ENCODE assay signal across 21 cellular contexts in the genomic region with DNA sequence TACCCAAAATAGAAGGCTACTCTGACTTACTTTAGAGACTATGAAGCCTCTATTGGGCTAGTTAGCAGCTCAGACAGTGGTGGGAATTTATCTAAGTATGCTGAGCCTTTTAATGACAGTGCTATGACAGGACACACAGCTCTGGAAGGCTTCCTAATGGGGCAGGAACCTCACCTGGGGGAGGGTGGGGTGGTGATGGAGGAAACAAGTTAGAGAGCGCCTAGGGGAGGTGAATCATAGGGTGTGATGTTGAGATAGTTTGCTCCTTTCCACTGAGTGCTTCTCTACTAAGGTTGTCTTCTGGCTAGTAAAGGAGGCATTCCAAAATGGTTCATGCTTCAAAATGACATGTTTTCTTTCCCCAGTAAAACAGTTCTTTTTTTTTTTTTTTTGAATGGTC. TPM values are rescaled to one million over a fixed set of nuclear protein-coding genes. Genes with fewer than 3 reads are reported as not detected.
DNase-seq lines count a peak whose midpoint lies in the region; ATAC-seq, FAIRE-seq and TF ChIP-seq lines count a peak whose summit lies in the region.
"Had no signal": no experiment of that assay in that cellular context is flagged by ENCODE, and none has a peak within 500 bp of the region (broad histone marks: within the 10 kb centered on the region; RNA-seq: fewer than 3 reads in every experiment).

No MANE protein-coding gene starts in this region.

- H2AFZ ChIP-seq in H1 (ENCODE audit: low read length) = no peak overlapping the region
- H2AFZ ChIP-seq: GM23338 had no signal

- H2BK15ac ChIP-seq in H1 (ENCODE audit: low read length) = no peak overlapping the region

- peaks cover 2% of the 10 kb centered on the region for H3K79me1 ChIP-seq in H1 (ENCODE audit: low read depth, low read length)

- H3K27me3 ChIP-seq in H1 (replicated peaks in 1 of 4; ENCODE audit: control insufficient read depth in 3 of 4, extremely low read depth in 1 of 4, insufficient read depth in 3 of 4, low read length in 3 of 4) (no peaks in the 10 kb centered on the region), brain microvascular endothelial cell (replicated peaks) (no peaks in the 10 kb centered on the region)
- H3K27me3 ChIP-seq: BLaER1 treated with 17β-estradiol and CSF1 and Interleukin-3, amounts not matched to agents 10 nM and 100 nM had no signal

- POLR2A ChIA-PET in H1 (lab: Charles Lee; ENCODE audit: partially characterized antibody) = no interaction called here

- FAIRE-seq in H1 (lab: Jason Lieb, UNC) = no peak
- FAIRE-seq: GM12878, GM18507 had no signal

- no peak for TF ChIP-seq POLR2A in H1 (IDR thresholded peaks at IDR 0.05; ENCODE audit: control extremely low read depth in 1 of 2, low read depth in 2 of 2, low read length in 2 of 2)

- no peak for DNase-seq in stimulated activated naive CD8-positive, alpha-beta T cell treated with anti-CD3 and anti-CD28 coated beads, Interleukin-15, amount 100 ng/mL, for 72 hours
- no peak for DNase-seq in stimulated activated naive CD8-positive, alpha-beta T cell treated with anti-CD3 and anti-CD28 coated beads, Interleukin-15, Interleukin-2, amounts not matched to agents 100 U/mL and 50 U/mL, for 24 hours
- no peak for DNase-seq in H1 (ENCODE audit: low read depth in 1 of 2, low spot score in 2 of 2)
- DNase-seq in left colon = no peak
- DNase-seq in brain microvascular endothelial cell = no peak
- no peak for DNase-seq in NCI-H748 (lab: John Stamatoyannopoulos, UW; ENCODE audit: unreplicated experiment)
- no peak for DNase-seq in HFFc6
- no peak for DNase-seq in activated CD4-positive, alpha-beta T cell treated with anti-CD3 and anti-CD28 coated beads, Interleukin-2, amount 50 U/mL, for 1 hour
- DNase-seq: 8988T; CD8-positive, alpha-beta memory T cell; DMS 273 treated with DMSO at 0.1 percent for 48 hours; GDM1; NCI-H1105 treated with DMSO at 0.1 percent for 48 hours; NCI-H1694 treated with DMSO at 0.1 percent for 48 hours; NCI-H345; NCI-H69; OCI-M1 had no signal

- no peak overlapping the region for H3K4me3 ChIP-seq in H1 (ENCODE audit: extremely low read depth in 1 of 4, insufficient read depth in 2 of 4, low read depth in 3 of 4, low read length in 4 of 4)
- H3K4me3 ChIP-seq in brain microvascular endothelial cell (ENCODE audit: low read depth, low read length) = no peak overlapping the region
- H3K4me3 ChIP-seq: BLaER1 treated with 17β-estradiol and CSF1 and Interleukin-3, amounts not matched to agents 10 nM and 100 nM; GM12878; GM23338 had no signal

- H3K4me1 ChIP-seq in H1 (replicated peaks in 1 of 4; ENCODE audit: control insufficient read depth in 3 of 4, insufficient read depth in 4 of 4, low read length in 3 of 4) = peaks cover 0 to 2% (median 0%) of the 10 kb centered on the region in 4 experiments; a peak in 2 of 7 replicates
- H3K4me1 ChIP-seq: BLaER1 treated with 17β-estradiol and CSF1 and Interleukin-3, amounts not matched to agents 10 nM and 100 nM had no signal

- CTCF ChIA-PET in H1 (lab: Charles Lee; ENCODE audit: partially characterized antibody) = no interaction called here

- H2BK12ac ChIP-seq in H1 (ENCODE audit: low read depth, low read length) = no peak overlapping the region

- H4K8ac ChIP-seq in H1 (ENCODE audit: extremely low read depth, insufficient read depth, low read length) = no peak overlapping the region

- H3K18ac ChIP-seq in H1 (ENCODE audit: extremely low read depth, low read length) = no peak overlapping the region

- 100% methylated on average over 1 of the region's 1 CpG; no CpG with 5 or more reads in 1 of the 2 experiments for WGBS in H1 (ENCODE audit: extremely low coverage in 1 of 2, insufficient coverage in 1 of 2, insufficient read length in 1 of 2, insufficient replicate concordance in 2 of 2, low coverage in 1 of 2, low lambda C conversion rate in 2 of 2, missing lambda C conversion rate in 1 of 2), 2 experiments

- H3K36me3 ChIP-seq in H1 (ENCODE audit: control insufficient read depth in 2 of 4, insufficient read depth in 4 of 4, low read length in 3 of 4) (no peaks in the 10 kb centered on the region), brain microvascular endothelial cell (replicated peaks) (no peaks in the 10 kb centered on the region)
- H3K36me3 ChIP-seq: BLaER1 treated with 17β-estradiol and CSF1 and Interleukin-3, amounts not matched to agents 10 nM and 100 nM had no signal

- H4K5ac ChIP-seq in H1 (ENCODE audit: insufficient read length, low read depth, low read length) = no peak overlapping the region

- H4K20me1 ChIP-seq in H1 (replicated peaks in 1 of 2; ENCODE audit: control insufficient read depth in 1 of 2, insufficient read depth in 2 of 2, low read length in 2 of 2) = no peaks in the 10 kb centered on the region
- H4K20me1 ChIP-seq: BLaER1 treated with 17β-estradiol and CSF1 and Interleukin-3, amounts not matched to agents 10 nM and 100 nM had no signal

- no peak for TF ChIP-seq RAD21 in H1 (IDR thresholded peaks at IDR 0.05 in 1 of 2, conservative IDR thresholded peaks at IDR 0.05 in 1 of 2; ENCODE audit: low read depth in 2 of 2, low read length in 2 of 2)

- H3K14ac ChIP-seq in H1 (ENCODE audit: insufficient read length) = no peak overlapping the region

- H3K27ac ChIP-seq in H1 (ENCODE audit: low read depth, low read length) (no peak overlapping the region), brain microvascular endothelial cell (no peak overlapping the region)
- H3K27ac ChIP-seq: BLaER1 treated with 17β-estradiol and CSF1 and Interleukin-3, amounts not matched to agents 10 nM and 100 nM had no signal

- no peak overlapping the region for H3K56ac ChIP-seq in H1 (replicated peaks; ENCODE audit: insufficient read length, low read depth, low read length)

- no peak overlapping the region for H2BK5ac ChIP-seq in H1 (ENCODE audit: low read depth, low read length)

- TF ChIP-seq CTCF in H1 (IDR thresholded peaks at IDR 0.05; ENCODE audit: control extremely low read depth in 1 of 3, insufficient read depth in 1 of 3, low read depth in 1 of 3, low read length in 3 of 3) (no peak), brain microvascular endothelial cell (IDR thresholded peaks at IDR 0.05; ENCODE audit: low read depth, low read length, missing control alignments) (no peak), HFFc6 (IDR thresholded peaks at IDR 0.05) (no peak)

- no peak for TF ChIP-seq EP300 in H1 (IDR thresholded peaks at IDR 0.05; ENCODE audit: borderline replicate concordance in 1 of 2, low read depth in 2 of 2, low read length in 2 of 2)

- H3K27me3 Mint-ChIP-seq in stimulated activated naive CD8-positive, alpha-beta T cell treated with anti-CD3 and anti-CD28 coated beads, Interleukin-15, amount 100 ng/mL, for 72 hours = no peaks in the 10 kb centered on the region
- H3K27me3 Mint-ChIP-seq in HFFc6 (ENCODE audit: insufficient read depth) = peaks cover 1% of the 10 kb centered on the region; the same call in 1 of the 2 replicates
- H3K27me3 Mint-ChIP-seq: CD8-positive, alpha-beta memory T cell had no signal

- no peak overlapping the region for H3K27ac Mint-ChIP-seq in stimulated activated naive CD8-positive, alpha-beta T cell treated with anti-CD3 and anti-CD28 coated beads, Interleukin-15, amount 100 ng/mL, for 72 hours
- no peak overlapping the region for H3K27ac Mint-ChIP-seq in HFFc6
- H3K27ac Mint-ChIP-seq: CD8-positive, alpha-beta memory T cell; GM23338 had no signal

- in situ Hi-C loops in brain microvascular endothelial cell (cut with HindIII; ENCODE audit: low pct_ligation_motif_present, low sequenced_read_pairs) = no loop called here

- intact Hi-C loops in left colon (cut with DNase I, micrococcal nuclease) = no loop called here

- H2BK120ac ChIP-seq in H1 (replicated peaks; ENCODE audit: low read depth, low read length) = no peak overlapping the region

- H3K79me2 ChIP-seq in H1 (ENCODE audit: control insufficient read depth in 1 of 2, insufficient read depth in 2 of 2, low read length in 2 of 2) = peaks cover 0 to 30% of the 10 kb centered on the region in 2 experiments; a peak in 2 of 4 replicates

- no peak overlapping the region for H3K23ac ChIP-seq in H1 (ENCODE audit: insufficient read length)

- H3K9ac ChIP-seq in H1 (replicated peaks in 1 of 4; ENCODE audit: extremely low read depth in 1 of 4, low read depth in 3 of 4, low read length in 3 of 4) = no peak overlapping the region
- H3K9ac ChIP-seq: BLaER1 treated with 17β-estradiol and CSF1 and Interleukin-3, amounts not matched to agents 10 nM and 100 nM had no signal

- H2AK5ac ChIP-seq in H1 (ENCODE audit: low read depth, low read length) = no peak overlapping the region

- no peak overlapping the region for H4K91ac ChIP-seq in H1 (replicated peaks; ENCODE audit: insufficient read length, low read length)

- no peak overlapping the region for H3K4me3 Mint-ChIP-seq in stimulated activated naive CD8-positive, alpha-beta T cell treated with anti-CD3 and anti-CD28 coated beads, Interleukin-15, amount 100 ng/mL, for 72 hours
- no peak overlapping the region for H3K4me3 Mint-ChIP-seq in HFFc6
- H3K4me3 Mint-ChIP-seq: CD8-positive, alpha-beta memory T cell; GM23338 had no signal

- no peaks in the 10 kb centered on the region for H3K9me3 ChIP-seq in H1 (ENCODE audit: insufficient read depth in 2 of 2, low read depth in 1 of 2, low read length in 1 of 2)
- H3K9me3 ChIP-seq: BLaER1 treated with 17β-estradiol and CSF1 and Interleukin-3, amounts not matched to agents 10 nM and 100 nM had no signal

- no peaks in the 10 kb centered on the region for H3K23me2 ChIP-seq in H1 (ENCODE audit: low read depth, low read length)

- ATAC-seq in stimulated activated naive CD8-positive, alpha-beta T cell treated with anti-CD3 and anti-CD28 coated beads, Interleukin-15, amount 100 ng/mL, for 72 hours = peak; percentile 40
- no peak for ATAC-seq in stimulated activated naive CD8-positive, alpha-beta T cell treated with anti-CD3 and anti-CD28 coated beads, Interleukin-15, Interleukin-2, amounts not matched to agents 100 U/mL and 50 U/mL, for 24 hours
- ATAC-seq in left colon = peak; percentile 47
- ATAC-seq: GM12878, GM23338 had no signal

- H2BK20ac ChIP-seq in H1 (ENCODE audit: low read length) = 0 out of 2 replicates have a peak overlapping the region, but pooled peaks have one; percentile 21

- H3K36me3 Mint-ChIP-seq in HFFc6 (ENCODE audit: low read depth) = no peaks in the 10 kb centered on the region
- H3K36me3 Mint-ChIP-seq: CD8-positive, alpha-beta memory T cell had no signal

- H3K4ac ChIP-seq in H1 (replicated peaks; ENCODE audit: insufficient read length, low read depth, low read length) = no peak overlapping the region

- H3K9me3 Mint-ChIP-seq in stimulated activated naive CD8-positive, alpha-beta T cell treated with anti-CD3 and anti-CD28 coated beads, Interleukin-15, amount 100 ng/mL, for 72 hours = peaks cover 0 to 5% of the 10 kb centered on the region in 2 donors
- H3K9me3 Mint-ChIP-seq in HFFc6 = no peaks in the 10 kb centered on the region

- no peaks in the 10 kb centered on the region for H3K4me1 Mint-ChIP-seq in stimulated activated naive CD8-positive, alpha-beta T cell treated with anti-CD3 and anti-CD28 coated beads, Interleukin-15, amount 100 ng/mL, for 72 hours
- H3K4me1 Mint-ChIP-seq in HFFc6 (ENCODE audit: low read depth) = no peaks in the 10 kb centered on the region
- H3K4me1 Mint-ChIP-seq: CD8-positive, alpha-beta memory T cell had no signal

- H3K4me2 ChIP-seq in H1 (ENCODE audit: insufficient read depth in 1 of 2, low read depth in 2 of 2, low read length in 2 of 2) = no peak overlapping the region
- H3K4me2 ChIP-seq: BLaER1 treated with 17β-estradiol and CSF1 and Interleukin-3, amounts not matched to agents 10 nM and 100 nM; GM23338 had no signal

RNA-seq across cellular contexts. Expression of a gene that starts 42.1 kb away (rescaled TPM):
- total RNA-seq in H1 (2021; fragmentation: NEBNext Ultra II Directional; extraction: Animal tissue kit (Norgen Biotek cat#: 25700)) = 15.5 and 20.3 TPM in 2 replicates
- polyA plus RNA-seq in H1 (2011; rRNA removed) = 2.1 and 3.0 TPM in 2 replicates
- polyA plus RNA-seq in H1 (2011; cell fraction: cytosol; rRNA removed) = 3.1 TPM
- polyA plus RNA-seq in H1 (2011; cell fraction: nucleus; rRNA removed) = 11.5 TPM
- polyA plus RNA-seq in H1 (2012, experiment 1 of 2) = 3.7 to 8.0 TPM (median 5.6 TPM) in 4 replicates
- 0.29 TPM for polyA plus RNA-seq in H1 (2012, experiment 2 of 2)
- 5.7 TPM for polyA plus RNA-seq in H1 (2013, experiment 1 of 2)
- 6.1 TPM for polyA plus RNA-seq in H1 (2013, experiment 2 of 2)
- polyA minus RNA-seq in H1 (2011; rRNA and poly(A)+ RNA removed) = 24.4 and 34.3 TPM in 2 replicates
- polyA minus RNA-seq in H1 (2011; cell fraction: cytosol; rRNA and poly(A)+ RNA removed) = 11.4 TPM
- polyA minus RNA-seq in H1 (2011; cell fraction: nucleus; rRNA and poly(A)+ RNA removed) = 80.4 TPM
- 10 to 100 TPM; 24.0 to 24.5 TPM for total RNA-seq in left colon
- not detected for total RNA-seq in HFFc6 (2021; fragmentation: NEBNext Ultra II Directional; extraction: Animal tissue kit (Norgen Biotek cat#: 25700))
- total RNA-seq: GM12878 had no signal
- polyA plus RNA-seq: CD8-positive, alpha-beta memory T cell had no signal

Comparison
In these comparisons a context has a peak if more than half of its experiments do, and no peak if none do; other contexts are left out.
1. RNA of a gene that starts 42.1 kb away (total RNA-seq): 24.0 to 24.5 TPM in left colon and 15.5 to 20.3 TPM in H1; not detected in HFFc6; every median in the first group is over 10 times any median in the second.